24 cellular contexts compared by ENCODE assay signal in the genomic region with DNA sequence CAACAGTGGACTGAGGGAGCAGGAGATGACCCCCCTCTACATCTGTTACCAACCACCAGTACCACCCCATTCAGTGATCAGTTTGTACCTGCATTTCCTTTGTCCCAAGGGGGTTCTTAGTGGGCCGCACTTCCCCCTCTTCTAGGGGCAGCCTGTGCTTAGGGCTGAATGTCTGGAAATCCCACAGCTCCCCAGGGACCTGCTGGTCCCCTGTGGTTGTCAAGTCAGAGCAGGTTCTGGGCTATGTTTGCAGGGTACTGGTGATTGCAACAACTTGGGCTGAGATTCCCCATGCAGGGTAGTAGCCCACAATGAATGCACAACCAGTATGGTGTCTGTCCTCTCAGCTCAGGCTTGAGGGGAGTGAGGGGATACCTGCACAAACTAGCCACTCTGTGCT. TPM values are rescaled to one million over a fixed set of nuclear protein-coding genes. Genes with fewer than 3 reads are reported as not detected.
DNase-seq lines count a peak whose midpoint lies in the region; ATAC-seq and TF ChIP-seq lines count a peak whose summit lies in the region.
"Had no signal": no experiment of that assay in that cellular context is flagged by ENCODE, and none has a peak within 500 bp of the region (broad histone marks: within the 10 kb centered on the region; RNA-seq: fewer than 3 reads in every experiment).

No MANE protein-coding gene starts in this region.

- H3K9me3 Mint-ChIP-seq in activated B cell treated with CpG ODN at 0.5 μM for 24 hours (peaks cover 4% of the 10 kb centered on the region), HFFc6 (peaks cover 5% of the 10 kb centered on the region; the same call in 1 of the 2 replicates)
- H3K9me3 Mint-ChIP-seq: central memory CD8-positive, alpha-beta T cell had no signal

- no peak for TF ChIP-seq POLR2A in stomach (IDR thresholded peaks at IDR 0.05)

- H3K9me3 ChIP-seq in stomach = no peaks in the 10 kb centered on the region
- H3K9me3 ChIP-seq: esophagus muscularis mucosa, neutrophil, testis had no signal

- peak overlapping the region; percentile 42 for H3K4me3 Mint-ChIP-seq in activated B cell treated with CpG ODN at 0.5 μM for 24 hours
- no peak overlapping the region for H3K4me3 Mint-ChIP-seq in HFFc6
- H3K4me3 Mint-ChIP-seq: central memory CD8-positive, alpha-beta T cell had no signal

- H3K27ac ChIP-seq in stomach = no peak overlapping the region
- H3K27ac ChIP-seq: neutrophil, SK-N-MC, spleen had no signal

- H3K27me3 ChIP-seq in stomach = no peaks in the 10 kb centered on the region
- H3K27me3 ChIP-seq: esophagus muscularis mucosa, neutrophil, spleen, testis had no signal

- CTCF ChIA-PET in activated B cell treated with CpG ODN at 0.5 μM for 24 hours (lab: Charles Lee) = interaction anchor here (0.9 kb wide), 1 partner anchor 50 kb away, joined by 3 read pairs; no protein-coding TSS in a partner anchor

- no peaks in the 10 kb centered on the region for H3K27me3 Mint-ChIP-seq in activated B cell treated with CpG ODN at 0.5 μM for 24 hours
- H3K27me3 Mint-ChIP-seq in HFFc6 (ENCODE audit: insufficient read depth) = no peaks in the 10 kb centered on the region; the same call in 1 of the 2 replicates
- H3K27me3 Mint-ChIP-seq: central memory CD8-positive, alpha-beta T cell had no signal

- DNase-seq in activated B cell treated with CpG ODN at 0.5 μM for 24 hours (peak; percentile 62), H4 (ENCODE audit: low spot score) (no peak), stomach (no peak), HFFc6 (no peak)
- DNase-seq: activated CD4-positive, CD25-positive, alpha-beta regulatory T cell treated with anti-CD3 and anti-CD28 coated beads, Interleukin-2, amount 50 U/mL, for 72 hours; activated gamma-delta T cell; anterior cingulate cortex; glutamatergic neuron; left ventricle myocardium inferior; NCI-H146; NCI-H226; spleen; stimulated activated CD8-positive, alpha-beta memory T cell treated with anti-CD3 and anti-CD28 coated beads, Interleukin-4, amount 100 ng/mL, for 48 hours; T1000; testis had no signal

- no peak overlapping the region for H3K4me3 ChIP-seq in stomach
- H3K4me3 ChIP-seq: esophagus muscularis mucosa, left ventricle myocardium inferior, SK-N-MC, spleen, testis had no signal

- no peak for TF ChIP-seq EP300 in stomach (IDR thresholded peaks at IDR 0.05)

- 94 to 100% (median 97%) methylated on average over 1 of the region's 1 CpG for WGBS in stomach, 5 donors

- peaks cover 29% of the 10 kb centered on the region for H3K36me3 Mint-ChIP-seq in activated B cell treated with CpG ODN at 0.5 μM for 24 hours (ENCODE audit: low read depth)
- peaks cover 33% of the 10 kb centered on the region for H3K36me3 Mint-ChIP-seq in HFFc6 (ENCODE audit: low read depth)

- peak; percentile 41 for ATAC-seq in GM18499 (IDR thresholded peaks at IDR 0.05; ENCODE audit: insufficient read depth, unreplicated experiment)
- ATAC-seq in GM21390 (IDR thresholded peaks at IDR 0.05; ENCODE audit: unreplicated experiment) = peak; percentile 79
- ATAC-seq in HG03175 (IDR thresholded peaks at IDR 0.05; ENCODE audit: unreplicated experiment) = peak; percentile 36
- peak; percentile 100 for ATAC-seq in activated B cell treated with CpG ODN at 0.5 μM for 24 hours (ENCODE audit: low read depth)
- no peak for ATAC-seq in GM21381 (IDR thresholded peaks at IDR 0.05; ENCODE audit: unreplicated experiment)

- H3K27ac Mint-ChIP-seq in activated B cell treated with CpG ODN at 0.5 μM for 24 hours = no peak overlapping the region
- no peak overlapping the region for H3K27ac Mint-ChIP-seq in HFFc6

- TF ChIP-seq CTCF in activated B cell treated with CpG ODN at 0.5 μM for 24 hours (IDR thresholded peaks at IDR 0.05) (no peak), stomach (IDR thresholded peaks at IDR 0.05) (no peak), HFFc6 (IDR thresholded peaks at IDR 0.05) (no peak)

- intact Hi-C loops in activated B cell treated with CpG ODN at 0.5 μM for 24 hours (cut with micrococcal nuclease) = loop anchor here (1.0 to 2.0 kb wide), 2 partner anchors 79 to 146 kb away; no protein-coding TSS in a partner anchor
- intact Hi-C loops in stomach (cut with DNase I; ENCODE audit: low total_unique reads) = no loop called here

- POLR2A ChIA-PET in activated B cell treated with CpG ODN at 0.5 μM for 24 hours (lab: Charles Lee) = interaction anchor here (0.6 to 1.0 kb wide), 2 partner anchors 29 to 65 kb away, joined by 3 to 4 read pairs; partner anchors contain the start of gene NT5DC1

- H3K4me1 Mint-ChIP-seq in activated B cell treated with CpG ODN at 0.5 μM for 24 hours (peaks cover 39% of the 10 kb centered on the region), HFFc6 (ENCODE audit: low read depth) (peaks cover 14% of the 10 kb centered on the region)
- H3K4me1 Mint-ChIP-seq: central memory CD8-positive, alpha-beta T cell had no signal

- peaks cover 0 to 3% (median 0%) of the 10 kb centered on the region in 4 donors for H3K4me1 ChIP-seq in stomach

- no peaks in the 10 kb centered on the region for H3K36me3 ChIP-seq in stomach
- H3K36me3 ChIP-seq: esophagus muscularis mucosa, left ventricle myocardium inferior, neutrophil had no signal

RNA-seq across cellular contexts. Expression of gene COL10A1, which starts 39.7 kb away (rescaled TPM):
- total RNA-seq in activated B cell treated with CpG ODN at 0.5 μM for 24 hours (not detected in 2 replicates), stomach (under 1 TPM in 1 of 5 donors, not detected in 4; 0.37 TPM)
- not detected in 2 replicates for total RNA-seq in H4 (2014; rRNA removed; shearing (Covaris generic))
- polyA plus RNA-seq in stomach = not detected
- total RNA-seq in HFFc6 (2021; fragmentation: NEBNext Ultra II Directional; extraction: Animal tissue kit (Norgen Biotek cat#: 25700)) = 1 to 10 TPM in 5 of 6 experiments, under 1 TPM in 1; 0.91 to 3.3 (median 1.9) TPM
- total RNA-seq: esophagus muscularis mucosa, G401 had no signal
